In genomic region chr16:75555213-75555706, GRCh38 we compare ENCODE assay signal across 1 cellular context.
TF ChIP-seq lines count a peak whose summit lies in the region.

No MANE protein-coding gene starts in this region.

TF ChIP-seq in K562, 482 proteins besides CTCF, POLR2A, EP300 and RAD21 (continued from another document):
- TF ChIP-seq RCOR1 (IDR thresholded peaks at IDR 0.05; ENCODE audit: borderline replicate concordance in 1 of 2, low read depth in 2 of 2, low read length in 2 of 2) (peak in 1 of 2 experiments; percentile 38; a peak in 1 of 4 replicates), BDP1 (IDR thresholded peaks at IDR 0.05; ENCODE audit: insufficient read depth, insufficient read length) (no peak), HCFC1 (IDR thresholded peaks at IDR 0.05; ENCODE audit: low read depth, low read length) (peak; percentile 64)
